10 cellular contexts compared by ENCODE assay signal in genomic region chr1:76292418-76293184, GRCh38.
DNase-seq lines count a peak whose midpoint lies in the region; ATAC-seq lines count a peak whose summit lies in the region.
"Had no signal": no experiment of that assay in that cellular context is flagged by ENCODE, and none has a peak within 500 bp of the region (broad histone marks: within the 10 kb centered on the region; RNA-seq: fewer than 3 reads in every experiment).

No MANE protein-coding gene starts in this region.

- H3K27ac Mint-ChIP-seq in activated CD8-positive, alpha-beta memory T cell treated with anti-CD3 and anti-CD28 coated beads, Interleukin-2, amount 10 ng/mL, durations not matched to agents 7 days and 5 days: no peak overlapping the region

- peaks cover 1% of the 10 kb centered on the region for H3K4me1 ChIP-seq in right cardiac atrium (ENCODE audit: control insufficient read depth, insufficient read depth, low read length)

- peaks cover 2% of the 10 kb centered on the region for H3K27me3 Mint-ChIP-seq in activated CD8-positive, alpha-beta memory T cell treated with anti-CD3 and anti-CD28 coated beads, Interleukin-2, amount 10 ng/mL, durations not matched to agents 7 days and 5 days

- H3K4me3 ChIP-seq in right cardiac atrium (ENCODE audit: low read length): no peak overlapping the region
- H3K4me3 ChIP-seq: cardiac muscle cell had no signal

- 90% methylated on average over 2 of the region's 2 CpGs for WGBS in right cardiac atrium

- H3K27ac ChIP-seq in right cardiac atrium (ENCODE audit: low read length): no peak overlapping the region
- H3K27ac ChIP-seq: cardiac muscle cell had no signal

- intact Hi-C loops in right cardiac atrium (cut with DNase I): no loop called here

- H3K9me3 Mint-ChIP-seq in activated CD8-positive, alpha-beta memory T cell treated with anti-CD3 and anti-CD28 coated beads, Interleukin-2, amount 10 ng/mL, durations not matched to agents 7 days and 5 days (ENCODE audit: low read depth): no peaks in the 10 kb centered on the region

- no peaks in the 10 kb centered on the region for H3K9me3 ChIP-seq in right cardiac atrium (ENCODE audit: control insufficient read depth, low read length)

- H3K36me3 Mint-ChIP-seq in activated CD8-positive, alpha-beta memory T cell treated with anti-CD3 and anti-CD28 coated beads, Interleukin-2, amount 10 ng/mL, durations not matched to agents 7 days and 5 days: peaks cover 1% of the 10 kb centered on the region

- H3K4me1 Mint-ChIP-seq in activated CD8-positive, alpha-beta memory T cell treated with anti-CD3 and anti-CD28 coated beads, Interleukin-2, amount 10 ng/mL, durations not matched to agents 7 days and 5 days: peaks cover 53% of the 10 kb centered on the region

- no peak for DNase-seq in activated CD8-positive, alpha-beta memory T cell treated with anti-CD3 and anti-CD28 coated beads, Interleukin-2, amount 10 ng/mL, durations not matched to agents 7 days and 5 days
- no peak for DNase-seq in activated CD8-positive, alpha-beta memory T cell treated with anti-CD3 and anti-CD28 coated beads, Interleukin-2, amount 50 U/mL, for 4 hours
- DNase-seq in renal cortical epithelial cell (ENCODE audit: low read depth) (peak; percentile 97), right cardiac atrium (no peak), superior temporal gyrus (ENCODE audit: extremely low spot score) (no peak)
- DNase-seq in activated effector memory CD4-positive, alpha-beta T cell treated with anti-CD3 and anti-CD28 coated beads, Interleukin-2, amount 50 U/mL, for 16 hours: no peak
- DNase-seq: NCI-H1105 treated with DMSO at 0.1 percent for 48 hours had no signal

- H3K4me3 Mint-ChIP-seq in activated CD8-positive, alpha-beta memory T cell treated with anti-CD3 and anti-CD28 coated beads, Interleukin-2, amount 10 ng/mL, durations not matched to agents 7 days and 5 days: no peak overlapping the region

- peak; percentile 28 for ATAC-seq in activated CD8-positive, alpha-beta memory T cell treated with anti-CD3 and anti-CD28 coated beads, Interleukin-2, amount 10 ng/mL, durations not matched to agents 7 days and 5 days
- ATAC-seq in HG02623 (IDR thresholded peaks at IDR 0.05; ENCODE audit: unreplicated experiment): peak; percentile 53
- ATAC-seq in HG03571 (IDR thresholded peaks at IDR 0.05; ENCODE audit: unreplicated experiment): peak; percentile 79
- no peak for ATAC-seq in right cardiac atrium

- H3K27me3 ChIP-seq in right cardiac atrium (ENCODE audit: control insufficient read depth, insufficient read depth): no peaks in the 10 kb centered on the region
- H3K27me3 ChIP-seq: cardiac muscle cell had no signal

- CTCF ChIA-PET in activated CD8-positive, alpha-beta memory T cell treated with anti-CD3 and anti-CD28 coated beads, Interleukin-2, amount 10 ng/mL, durations not matched to agents 7 days and 5 days (lab: Charles Lee): no interaction called here

Comparison
In these comparisons a context has a peak if more than half of its experiments do, and no peak if none do; other contexts are left out.
1. ATAC-seq: peak in activated CD8-positive, alpha-beta memory T cell treated with anti-CD3 and anti-CD28 coated beads, Interleukin-2, amount 10 ng/mL, durations not matched to agents 7 days and 5 days (single experiment), HG02623 (single experiment) and HG03571 (single experiment); none in right cardiac atrium (0 of 2).